22 cellular contexts compared by ENCODE assay signal in genomic region chr15:84812842-84813241, GRCh38.
"Had no signal": no experiment of that assay in that cellular context is flagged by ENCODE, and none has a peak within 500 bp of the region (broad histone marks: within the 10 kb centered on the region; RNA-seq: fewer than 3 reads in every experiment).

No MANE protein-coding gene starts in this region.

- H3K9me3 ChIP-seq: heart left ventricle, left ventricle myocardium inferior, lower lobe of right lung, prostate gland, right lobe of liver, tibial nerve had no signal

- ATAC-seq: foreskin keratinocyte; heart left ventricle; lower lobe of right lung; natural killer cell treated with Interleukin-12 subunit alpha and Interleukin-12 subunit beta and Interleukin-15 and Interleukin-18, amount 100 ng/mL, for 72 hours; right lobe of liver; stimulated activated memory B cell treated with anti-CD40 and anti-IgM and Interleukin-4, amounts not matched to agents 10 μg/mL and 1 μg/mL and 100 μg/mL, for 72 hours had no signal

- H3K9me3 Mint-ChIP-seq: central memory CD8-positive, alpha-beta T cell; natural killer cell treated with Interleukin-12 subunit alpha and Interleukin-12 subunit beta and Interleukin-15 and Interleukin-18, amount 100 ng/mL, for 72 hours; stimulated activated memory B cell treated with anti-CD40 and anti-IgM and Interleukin-4, amounts not matched to agents 10 μg/mL and 1 μg/mL and 100 μg/mL, for 72 hours; stimulated activated naive CD8-positive, alpha-beta T cell treated with anti-CD3 and anti-CD28 coated beads, Interleukin-15, Interleukin-2, amounts not matched to agents 100 ng/mL and 50 ng/mL, for 24 hours had no signal

- H3K4me3 Mint-ChIP-seq: central memory CD8-positive, alpha-beta T cell; memory B cell; natural killer cell treated with Interleukin-12 subunit alpha and Interleukin-12 subunit beta and Interleukin-15 and Interleukin-18, amount 100 ng/mL, for 72 hours; stimulated activated memory B cell treated with anti-CD40 and anti-IgM and Interleukin-4, amounts not matched to agents 10 μg/mL and 1 μg/mL and 100 μg/mL, for 72 hours; stimulated activated naive CD8-positive, alpha-beta T cell treated with anti-CD3 and anti-CD28 coated beads, Interleukin-15, Interleukin-2, amounts not matched to agents 100 ng/mL and 50 ng/mL, for 24 hours had no signal

- H3K27ac Mint-ChIP-seq: memory B cell; natural killer cell treated with Interleukin-12 subunit alpha and Interleukin-12 subunit beta and Interleukin-15 and Interleukin-18, amount 100 ng/mL, for 72 hours; stimulated activated memory B cell treated with anti-CD40 and anti-IgM and Interleukin-4, amounts not matched to agents 10 μg/mL and 1 μg/mL and 100 μg/mL, for 72 hours; stimulated activated naive CD8-positive, alpha-beta T cell treated with anti-CD3 and anti-CD28 coated beads, Interleukin-15, Interleukin-2, amounts not matched to agents 100 ng/mL and 50 ng/mL, for 24 hours had no signal

- H3K36me3 ChIP-seq: left ventricle myocardium inferior, lower lobe of right lung, prostate gland, right lobe of liver had no signal

- H3K36me3 Mint-ChIP-seq: natural killer cell treated with Interleukin-12 subunit alpha and Interleukin-12 subunit beta and Interleukin-15 and Interleukin-18, amount 100 ng/mL, for 72 hours had no signal

- DNase-seq: cortex of kidney; dorsolateral prefrontal cortex; effector CD8-positive, alpha-beta T cell; foreskin keratinocyte; hippocampal formation; left ventricle myocardium inferior; lower lobe of right lung; midbrain; retina; right lobe of liver; stimulated activated CD4-positive, alpha-beta T cell treated with anti-CD3 and anti-CD28 coated beads, Interleukin-15, amount 100 ng/mL, for 24 hours; stimulated activated CD4-positive, alpha-beta T cell treated with anti-CD3 and anti-CD28 coated beads, Interleukin-1b, Interleukin-23, amount 100 ng/mL, for 48 hours; stimulated activated CD4-positive, alpha-beta T cell treated with anti-CD3 and anti-CD28 coated beads, Interleukin-4, amount 100 ng/mL, for 24 hours had no signal

- H3K79me2 ChIP-seq: parathyroid adenoma had no signal

- H2AFZ ChIP-seq: parathyroid adenoma had no signal

- H3K4me3 ChIP-seq: dorsolateral prefrontal cortex, heart left ventricle, left ventricle myocardium inferior, lower lobe of right lung, prostate gland, right lobe of liver, tibial nerve had no signal

- H3K27ac ChIP-seq: dorsolateral prefrontal cortex, foreskin keratinocyte, heart left ventricle, left ventricle myocardium inferior, lower lobe of right lung, parathyroid adenoma, prostate gland, right lobe of liver, tibial nerve had no signal

- H3K27me3 ChIP-seq: dorsolateral prefrontal cortex, heart left ventricle, right lobe of liver, tibial nerve had no signal

- H3K4me1 ChIP-seq: foreskin keratinocyte, prostate gland had no signal

- H3K27me3 Mint-ChIP-seq: central memory CD8-positive, alpha-beta T cell had no signal

- H3K9ac ChIP-seq: parathyroid adenoma had no signal
